Comparison of ENCODE assay signal across 8 cellular contexts in genomic region chr4:154506253-154506652, GRCh38. TPM values are rescaled to one million over a fixed set of nuclear protein-coding genes. Genes with fewer than 3 reads are reported as not detected.
DNase-seq lines count a peak whose midpoint lies in the region; ATAC-seq, FAIRE-seq and TF ChIP-seq lines count a peak whose summit lies in the region.

No MANE protein-coding gene starts in this region.

- no peaks in the 10 kb centered on the region for H4K20me1 ChIP-seq in H1 (replicated peaks in 1 of 2; ENCODE audit: control insufficient read depth in 1 of 2, insufficient read depth in 2 of 2, low read length in 2 of 2)

- H4K91ac ChIP-seq in H1 (replicated peaks; ENCODE audit: insufficient read length, low read length) = no peak overlapping the region

- H4K8ac ChIP-seq in H1 (ENCODE audit: extremely low read depth, insufficient read depth, low read length) = no peak overlapping the region

- H3K36me3 ChIP-seq in left ventricle myocardium inferior (no peaks in the 10 kb centered on the region), H1 (ENCODE audit: control insufficient read depth in 2 of 4, insufficient read depth in 4 of 4, low read length in 3 of 4) (no peaks in the 10 kb centered on the region), pancreas (no peaks in the 10 kb centered on the region)

- H2BK15ac ChIP-seq in H1 (ENCODE audit: low read length) = no peak overlapping the region

- H3K9ac ChIP-seq in H1 (replicated peaks in 1 of 4; ENCODE audit: extremely low read depth in 1 of 4, low read depth in 3 of 4, low read length in 3 of 4) = no peak overlapping the region

- intact Hi-C loops in left ventricle myocardium inferior (cut with micrococcal nuclease) (loop anchor here (5.0 kb wide), 1 partner anchor 109 kb away; no protein-coding TSS in a partner anchor), Right ventricle myocardium inferior (cut with DNase I) (loop anchor here (5.0 kb wide), 1 partner anchor 109 kb away; no protein-coding TSS in a partner anchor), pancreas (cut with DNase I) (no loop called here)

- TF ChIP-seq CTCF in left ventricle myocardium inferior (IDR thresholded peaks at IDR 0.05; ENCODE audit: borderline replicate concordance) (peak; percentile 52), H1 (IDR thresholded peaks at IDR 0.05; ENCODE audit: control extremely low read depth in 1 of 3, insufficient read depth in 1 of 3, low read depth in 1 of 3, low read length in 3 of 3) (peak in 2 of 3 experiments; percentile 60 to 61; a peak in 3 of 4 replicates), pancreas (IDR thresholded peaks at IDR 0.05) (peak in 3 of 4 donors; percentile 15 to 30 (median 18))

- 38% methylated on average over 2 of the region's 2 CpGs; no CpG with 5 or more reads in 1 of the 2 experiments for WGBS in H1 (ENCODE audit: extremely low coverage in 1 of 2, insufficient coverage in 1 of 2, insufficient read length in 1 of 2, insufficient replicate concordance in 2 of 2, low coverage in 1 of 2, low lambda C conversion rate in 2 of 2, missing lambda C conversion rate in 1 of 2), 2 experiments
- WGBS in pancreas, 2 donors = 7 to 21% methylated on average over 2 of the region's 2 CpGs

- POLR2A ChIA-PET in H1 (lab: Charles Lee; ENCODE audit: partially characterized antibody) = interaction anchor here (0.6 kb wide), 1 partner anchor 10 kb away, joined by 3 read pairs; no protein-coding TSS in a partner anchor

- H2AFZ ChIP-seq in H1 (ENCODE audit: low read length) = no peak overlapping the region

- H2AK5ac ChIP-seq in H1 (ENCODE audit: low read depth, low read length) = no peak overlapping the region

- no peak for DNase-seq in left ventricle myocardium inferior
- DNase-seq in Right ventricle myocardium inferior (ENCODE audit: missing footprints) = no peak
- DNase-seq in NCI-H1105 treated with DMSO at 0.1 percent for 48 hours (lab: John Stamatoyannopoulos, UW) = peak; percentile 19
- DNase-seq in H1 (ENCODE audit: low read depth in 1 of 2, low spot score in 2 of 2) = no peak
- no peak for DNase-seq in pancreas
- DNase-seq in GF-D8 (lab: John Stamatoyannopoulos, UW) = no peak
- no peak for DNase-seq in activated naive CD4-positive, alpha-beta T cell treated with anti-CD3 and anti-CD28 coated beads, Interleukin-2, amount 50 U/mL, for 16 hours

- H3K4me2 ChIP-seq in H1 (ENCODE audit: insufficient read depth in 1 of 2, low read depth in 2 of 2, low read length in 2 of 2) = no peak overlapping the region

- H2BK120ac ChIP-seq in H1 (replicated peaks; ENCODE audit: low read depth, low read length) = no peak overlapping the region

- no peak overlapping the region for H2BK5ac ChIP-seq in H1 (ENCODE audit: low read depth, low read length)

- H3K27ac ChIP-seq in left ventricle myocardium inferior (replicated peaks) (no peak overlapping the region), H1 (ENCODE audit: low read depth, low read length) (no peak overlapping the region), pancreas (no peak overlapping the region)

- H2BK12ac ChIP-seq in H1 (ENCODE audit: low read depth, low read length) = no peak overlapping the region

- H3K4me1 ChIP-seq in left ventricle myocardium inferior (no peaks in the 10 kb centered on the region), H1 (replicated peaks in 1 of 4; ENCODE audit: control insufficient read depth in 3 of 4, insufficient read depth in 4 of 4, low read length in 3 of 4) (no peaks in the 10 kb centered on the region; a peak in 1 of 7 replicates), pancreas (no peaks in the 10 kb centered on the region)

- no peaks in the 10 kb centered on the region for H3K23me2 ChIP-seq in H1 (ENCODE audit: low read depth, low read length)

- no peak for TF ChIP-seq EP300 in H1 (IDR thresholded peaks at IDR 0.05; ENCODE audit: borderline replicate concordance in 1 of 2, low read depth in 2 of 2, low read length in 2 of 2)

- no peak overlapping the region for H3K23ac ChIP-seq in H1 (ENCODE audit: insufficient read length)

- H3K27me3 ChIP-seq in left ventricle myocardium inferior (ENCODE audit: low read depth) = peaks cover 53% of the 10 kb centered on the region
- H3K27me3 ChIP-seq in H1 (replicated peaks in 1 of 4; ENCODE audit: control insufficient read depth in 3 of 4, extremely low read depth in 1 of 4, insufficient read depth in 3 of 4, low read length in 3 of 4) = no peaks in the 10 kb centered on the region
- H3K27me3 ChIP-seq in pancreas = peaks cover 0 to 5% (median 2%) of the 10 kb centered on the region in 4 donors

- no peaks in the 10 kb centered on the region for H3K79me2 ChIP-seq in H1 (ENCODE audit: control insufficient read depth in 1 of 2, insufficient read depth in 2 of 2, low read length in 2 of 2)

- no peak overlapping the region for H4K5ac ChIP-seq in H1 (ENCODE audit: insufficient read length, low read depth, low read length)

- no peak overlapping the region for H3K14ac ChIP-seq in H1 (ENCODE audit: insufficient read length)

- TF ChIP-seq RAD21 in H1 (IDR thresholded peaks at IDR 0.05 in 1 of 2, conservative IDR thresholded peaks at IDR 0.05 in 1 of 2; ENCODE audit: low read depth in 2 of 2, low read length in 2 of 2) = peak; percentile 68 to 70

- H3K79me1 ChIP-seq in H1 (ENCODE audit: low read depth, low read length) = no peaks in the 10 kb centered on the region

- H2BK20ac ChIP-seq in H1 (ENCODE audit: low read length) = no peak overlapping the region

- no peak for ATAC-seq in Right ventricle myocardium inferior
- ATAC-seq in pancreas = peak in 2 of 4 donors; percentile 47 to 65
- no peak for ATAC-seq in GM19452 (IDR thresholded peaks at IDR 0.05; ENCODE audit: unreplicated experiment)

- CTCF ChIA-PET in H1 (lab: Charles Lee; ENCODE audit: partially characterized antibody) = interaction anchor here (0.8 to 9.6 kb wide), 33 partner anchors 10 to 726 kb away, joined by 3 to 97 read pairs (median 3); partner anchors contain the start of gene DCHS2

- no peak overlapping the region for H3K18ac ChIP-seq in H1 (ENCODE audit: extremely low read depth, low read length)

- no peak overlapping the region for H3K4ac ChIP-seq in H1 (replicated peaks; ENCODE audit: insufficient read length, low read depth, low read length)

- no peak for TF ChIP-seq POLR2A in H1 (IDR thresholded peaks at IDR 0.05; ENCODE audit: control extremely low read depth in 1 of 2, low read depth in 2 of 2, low read length in 2 of 2)

- H3K56ac ChIP-seq in H1 (replicated peaks; ENCODE audit: insufficient read length, low read depth, low read length) = no peak overlapping the region

- H3K4me3 ChIP-seq in left ventricle myocardium inferior = no peak overlapping the region
- H3K4me3 ChIP-seq in H1 (ENCODE audit: extremely low read depth in 1 of 4, insufficient read depth in 2 of 4, low read depth in 3 of 4, low read length in 4 of 4) = no peak overlapping the region
- no peak overlapping the region for H3K4me3 ChIP-seq in pancreas

- H3K9me3 ChIP-seq in left ventricle myocardium inferior (replicated peaks) (no peaks in the 10 kb centered on the region), H1 (ENCODE audit: insufficient read depth in 2 of 2, low read depth in 1 of 2, low read length in 1 of 2) (no peaks in the 10 kb centered on the region), pancreas (no peaks in the 10 kb centered on the region)

- peak; percentile 69 for FAIRE-seq in H1 (lab: Jason Lieb, UNC)
- no peak for FAIRE-seq in pancreas (lab: Jason Lieb, UNC)

TF ChIP-seq in H1, 55 proteins besides CTCF, POLR2A, EP300 and RAD21 (continues in another document):
- TF ChIP-seq CTBP2 (IDR thresholded peaks at IDR 0.05; ENCODE audit: borderline replicate concordance, insufficient read depth, insufficient read length, low read length) (no peak), CREB1 (IDR thresholded peaks at IDR 0.05) (no peak)

RNA-seq across cellular contexts. Expression of gene DCHS2, which starts 14.7 kb away (rescaled TPM):
- total RNA-seq in left ventricle myocardium inferior (not detected), Right ventricle myocardium inferior (not detected), pancreas (under 1 TPM in 5 of 6 donors, not detected in 1; 0.06 to 0.16 (median 0.09) TPM)
- 1.8 and 2.6 TPM in 2 replicates for total RNA-seq in H1 (2021; fragmentation: NEBNext Ultra II Directional; extraction: Animal tissue kit (Norgen Biotek cat#: 25700))
- polyA plus RNA-seq in H1 (2011; rRNA removed) (0.54 and 1.1 TPM in 2 replicates), pancreas (under 1 TPM; 0.04 to 0.23 TPM)
- 0.70 TPM for polyA plus RNA-seq in H1 (2011; cell fraction: cytosol; rRNA removed)
- polyA plus RNA-seq in H1 (2011; cell fraction: nucleus; rRNA removed) = 1.9 TPM
- polyA plus RNA-seq in H1 (2012, experiment 1 of 2) = 0.37 to 0.64 TPM (median 0.53 TPM) in 4 replicates
- polyA plus RNA-seq in H1 (2012, experiment 2 of 2) = 0.16 TPM
- polyA plus RNA-seq in H1 (2013, experiment 1 of 2) = 1.2 TPM
- 1.1 TPM for polyA plus RNA-seq in H1 (2013, experiment 2 of 2)
- 2.4 and 2.6 TPM in 2 replicates for polyA minus RNA-seq in H1 (2011; rRNA and poly(A)+ RNA removed)
- 2.5 TPM for polyA minus RNA-seq in H1 (2011; cell fraction: cytosol; rRNA and poly(A)+ RNA removed)
- 7.7 TPM for polyA minus RNA-seq in H1 (2011; cell fraction: nucleus; rRNA and poly(A)+ RNA removed)

RNA-seq across cellular contexts. Expression of gene PLRG1, which starts 43.9 kb away (rescaled TPM):
- total RNA-seq in left ventricle myocardium inferior = 37.8 TPM
- 36.2 TPM for total RNA-seq in Right ventricle myocardium inferior
- total RNA-seq in H1 (2021; fragmentation: NEBNext Ultra II Directional; extraction: Animal tissue kit (Norgen Biotek cat#: 25700)) = 98.2 and 108 TPM in 2 replicates
- 37.4 and 63.5 TPM in 2 replicates for polyA plus RNA-seq in H1 (2011; rRNA removed)
- polyA plus RNA-seq in H1 (2011; cell fraction: cytosol; rRNA removed) = 62.8 TPM
- polyA plus RNA-seq in H1 (2011; cell fraction: nucleus; rRNA removed) = 48.3 TPM
- 64.1 to 87.0 TPM (median 75.3 TPM) in 4 replicates for polyA plus RNA-seq in H1 (2012, experiment 1 of 2)
- polyA plus RNA-seq in H1 (2012, experiment 2 of 2) = 7.1 TPM
- polyA plus RNA-seq in H1 (2013, experiment 1 of 2) = 84.0 TPM
- polyA plus RNA-seq in H1 (2013, experiment 2 of 2) = 82.4 TPM
- 124 and 158 TPM in 2 replicates for polyA minus RNA-seq in H1 (2011; rRNA and poly(A)+ RNA removed)
- 43.2 TPM for polyA minus RNA-seq in H1 (2011; cell fraction: cytosol; rRNA and poly(A)+ RNA removed)
- 55.6 TPM for polyA minus RNA-seq in H1 (2011; cell fraction: nucleus; rRNA and poly(A)+ RNA removed)
- total RNA-seq in pancreas = 10 to 100 TPM; 18.5 to 34.8 (median 30.5) TPM
- polyA plus RNA-seq in pancreas = 10 to 100 TPM; 20.6 to 38.6 TPM

RNA-seq across cellular contexts. Expression of gene FGB, which starts 56.6 kb away (rescaled TPM):
- total RNA-seq in left ventricle myocardium inferior = not detected
- not detected for total RNA-seq in Right ventricle myocardium inferior
- total RNA-seq in H1 (2021; fragmentation: NEBNext Ultra II Directional; extraction: Animal tissue kit (Norgen Biotek cat#: 25700)) = not detected in 2 replicates
- polyA plus RNA-seq in H1 (2011; rRNA removed) = not detected in 2 replicates
- not detected for polyA plus RNA-seq in H1 (2011; cell fraction: cytosol; rRNA removed)
- polyA plus RNA-seq in H1 (2011; cell fraction: nucleus; rRNA removed) = not detected
- not detected in 4 replicates for polyA plus RNA-seq in H1 (2012, experiment 1 of 2)
- polyA plus RNA-seq in H1 (2012, experiment 2 of 2) = not detected
- polyA plus RNA-seq in H1 (2013, experiment 1 of 2) = not detected
- 0.04 TPM for polyA plus RNA-seq in H1 (2013, experiment 2 of 2)
- polyA minus RNA-seq in H1 (2011; rRNA and poly(A)+ RNA removed) = not detected in 2 replicates
- polyA minus RNA-seq in H1 (2011; cell fraction: cytosol; rRNA and poly(A)+ RNA removed) = not detected
- polyA minus RNA-seq in H1 (2011; cell fraction: nucleus; rRNA and poly(A)+ RNA removed) = not detected
- 1 to 10 TPM in 2 of 6 donors, under 1 TPM in 2, not detected in 2; 0.20 to 6.6 (median 1.5) TPM for total RNA-seq in pancreas
- 1 to 10 TPM in 1 of 2 donors, under 1 TPM in 1; 0.59 to 1.6 TPM for polyA plus RNA-seq in pancreas

Comparison
In these comparisons a context has a peak if more than half of its experiments do, and no peak if none do; other contexts are left out.
1. intact Hi-C loops: an anchor here in left ventricle myocardium inferior (5.0 kb wide) and Right ventricle myocardium inferior (5.0 kb wide); none called in pancreas.